Comparison of ENCODE assay signal across 13 cellular contexts in the genomic region with DNA sequence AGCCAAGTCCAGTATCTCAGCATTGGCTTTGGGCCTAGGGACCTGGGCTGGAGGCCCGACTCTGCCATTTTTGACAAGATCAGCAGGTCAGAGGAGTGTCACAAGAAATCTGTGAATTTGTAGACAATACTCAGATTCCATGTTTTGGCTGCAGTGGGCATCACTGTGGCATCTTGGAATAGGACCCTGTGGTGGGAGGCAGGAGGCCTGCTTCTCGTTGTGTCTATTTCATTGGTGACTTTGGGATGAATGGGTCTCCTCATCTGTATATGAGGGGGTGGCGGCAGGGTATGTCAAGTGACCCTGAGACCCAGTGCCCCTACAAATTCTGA. TPM values are rescaled to one million over a fixed set of nuclear protein-coding genes. Genes with fewer than 3 reads are reported as not detected.
A peak's percentile ranks its signal among the peaks of the same experiment; 100 is the strongest.
DNase-seq lines count a peak whose midpoint lies in the region; ATAC-seq and TF ChIP-seq lines count a peak whose summit lies in the region.
"Had no signal": no experiment of that assay in that cellular context is flagged by ENCODE, and none has a peak within 500 bp of the region (broad histone marks: within the 10 kb centered on the region; RNA-seq: fewer than 3 reads in every experiment).

No MANE protein-coding gene starts in this region.

- POLR2A ChIA-PET in AG04450 (lab: Yijun Ruan, JAX): interaction anchor here (1.0 to 2.4 kb wide), 3 partner anchors 161 to 182 kb away, joined by 3 to 12 read pairs (median 9); partner anchors contain the start of gene PPCDC
- POLR2A ChIA-PET in activated CD4-positive, alpha-beta memory T cell treated with anti-CD3 and anti-CD28 coated beads, Interleukin-2, amount 10 ng/mL, durations not matched to agents 7 days and 5 days (lab: Charles Lee): interaction anchor here (1.2 to 2.8 kb wide), 5 partner anchors 34 to 181 kb away, joined by 3 to 47 read pairs (median 18); partner anchors contain the start of gene PPCDC

- TF ChIP-seq CTCF in AG04450 (IDR thresholded peaks at IDR 0.05; ENCODE audit: low read depth, low read length) (no peak), DND-41 (IDR thresholded peaks at IDR 0.05; ENCODE audit: borderline replicate concordance, extremely low read depth, low read length, poor library complexity, severe bottlenecking) (no peak), lower lobe of right lung (IDR thresholded peaks at IDR 0.05) (no peak), lower leg skin (IDR thresholded peaks at IDR 0.05) (no peak)

- H2AFZ ChIP-seq in DND-41 (ENCODE audit: low read depth, low read length): no peak overlapping the region

- no peaks in the 10 kb centered on the region for H3K27me3 Mint-ChIP-seq in activated CD4-positive, alpha-beta memory T cell treated with anti-CD3 and anti-CD28 coated beads, Interleukin-2, amount 10 ng/mL, durations not matched to agents 7 days and 5 days
- H3K27me3 Mint-ChIP-seq in memory B cell: peaks cover 1% of the 10 kb centered on the region

- H3K27ac ChIP-seq in AG04450 (ENCODE audit: low read depth, low read length) (peak overlapping the region; percentile 31), DND-41 (ENCODE audit: low read length) (no peak overlapping the region), lower lobe of right lung (no peak overlapping the region)
- H3K27ac ChIP-seq: prostate gland had no signal

- 28 to 35% methylated on average over 3 of the region's 3 CpGs for WGBS in lower leg skin, 2 donors

- peaks cover 54% of the 10 kb centered on the region for H3K4me1 Mint-ChIP-seq in activated CD4-positive, alpha-beta memory T cell treated with anti-CD3 and anti-CD28 coated beads, Interleukin-2, amount 10 ng/mL, durations not matched to agents 7 days and 5 days
- H3K4me1 Mint-ChIP-seq in memory B cell: peaks cover 41% of the 10 kb centered on the region

- H3K36me3 ChIP-seq in DND-41 (ENCODE audit: insufficient read depth, low read length) (peaks cover 56% of the 10 kb centered on the region), lower lobe of right lung (peaks cover 42% of the 10 kb centered on the region)

- H3K9me3 ChIP-seq in AG04450 (ENCODE audit: control insufficient read depth, insufficient read depth, low read length) (no peaks in the 10 kb centered on the region; the same call in 1 of the 2 replicates), DND-41 (ENCODE audit: insufficient read depth, low read length, severe bottlenecking) (no peaks in the 10 kb centered on the region), lower lobe of right lung (no peaks in the 10 kb centered on the region)
- H3K9me3 ChIP-seq: MG63, prostate gland, stomach had no signal

- peak overlapping the region; percentile 92 for H3K4me3 Mint-ChIP-seq in activated CD4-positive, alpha-beta memory T cell treated with anti-CD3 and anti-CD28 coated beads, Interleukin-2, amount 10 ng/mL, durations not matched to agents 7 days and 5 days
- peak overlapping the region; percentile 33 for H3K4me3 Mint-ChIP-seq in memory B cell

- peaks cover 62% of the 10 kb centered on the region for H3K36me3 Mint-ChIP-seq in activated CD4-positive, alpha-beta memory T cell treated with anti-CD3 and anti-CD28 coated beads, Interleukin-2, amount 10 ng/mL, durations not matched to agents 7 days and 5 days (ENCODE audit: low read depth)
- H3K36me3 Mint-ChIP-seq in memory B cell: peaks cover 11% of the 10 kb centered on the region

- peak overlapping the region; percentile 90 for H3K27ac Mint-ChIP-seq in activated CD4-positive, alpha-beta memory T cell treated with anti-CD3 and anti-CD28 coated beads, Interleukin-2, amount 10 ng/mL, durations not matched to agents 7 days and 5 days
- peak overlapping the region; percentile 4 for H3K27ac Mint-ChIP-seq in memory B cell

- H3K27me3 ChIP-seq in AG04450 (ENCODE audit: control insufficient read depth, insufficient read depth, low read length): peaks cover 6% of the 10 kb centered on the region
- H3K27me3 ChIP-seq in DND-41 (ENCODE audit: insufficient read depth, low read length, poor library complexity): no peaks in the 10 kb centered on the region
- H3K27me3 ChIP-seq in lower lobe of right lung (ENCODE audit: low read depth): no peaks in the 10 kb centered on the region
- H3K27me3 ChIP-seq: brain microvascular endothelial cell, MG63, stomach had no signal

- intact Hi-C loops in lower lobe of right lung (cut with DNase I) (loop anchor here (5.0 kb wide), 1 partner anchor 178 kb away; no protein-coding TSS in a partner anchor), lower leg skin (cut with DNase I; ENCODE audit: low total_unique reads) (loop anchor here (2.0 kb wide), 1 partner anchor 176 kb away; no protein-coding TSS in a partner anchor)

- H3K4me2 ChIP-seq in DND-41 (ENCODE audit: insufficient read depth, low read length): peak overlapping the region; percentile 90; the same call in 1 of the 2 replicates

- ATAC-seq in DND-41 (ENCODE audit: insufficient read depth, low read depth) (no peak), memory B cell (ENCODE audit: low read depth) (no peak), lower lobe of right lung (no peak)

- H3K79me2 ChIP-seq in DND-41 (ENCODE audit: insufficient read depth, low read length): peaks cover 84% of the 10 kb centered on the region

- H3K9me3 Mint-ChIP-seq in activated CD4-positive, alpha-beta memory T cell treated with anti-CD3 and anti-CD28 coated beads, Interleukin-2, amount 10 ng/mL, durations not matched to agents 7 days and 5 days: no peaks in the 10 kb centered on the region
- no peaks in the 10 kb centered on the region for H3K9me3 Mint-ChIP-seq in memory B cell

- H4K20me1 ChIP-seq in DND-41 (ENCODE audit: insufficient read depth, low read length): peaks cover 79% of the 10 kb centered on the region

- TF ChIP-seq POLR2A in lower leg skin (IDR thresholded peaks at IDR 0.05): no peak

- H3K4me1 ChIP-seq in DND-41 (ENCODE audit: insufficient read depth, low read length) (peaks cover 47% of the 10 kb centered on the region), lower lobe of right lung (peaks cover 55% of the 10 kb centered on the region)

- no peak overlapping the region for H3K9ac ChIP-seq in DND-41 (ENCODE audit: low read depth, low read length)

- DNase-seq in AG04450 (ENCODE audit: low read depth, low spot score) (no peak), DND-41 (no peak), memory B cell (ENCODE audit: low spot score in 2 of 2) (no peak), lower lobe of right lung (no peak), activated gamma-delta T cell treated with Interleukin-2 at 50 U/mL for 16 hours (no peak), NCI-H2227 treated with DMSO at 0.1 percent for 48 hours (lab: John Stamatoyannopoulos, UW) (no peak), lower leg skin (ENCODE audit: low spot score in 2 of 2) (no peak)
- DNase-seq in activated CD4-positive, alpha-beta memory T cell treated with anti-CD3 and anti-CD28 coated beads, Interleukin-2, amount 10 ng/mL, durations not matched to agents 7 days and 5 days: no peak

- H3K4me3 ChIP-seq in AG04450 (ENCODE audit: low read depth, low read length) (no peak overlapping the region), DND-41 (ENCODE audit: low read depth in 1 of 2, low read length in 2 of 2) (peak overlapping the region in 1 of 2 experiments; percentile 22; a peak in 1 of 4 replicates), lower lobe of right lung (no peak overlapping the region), lower leg skin (ENCODE audit: low read depth, poor library complexity, severe bottlenecking) (no peak overlapping the region)
- H3K4me3 ChIP-seq: MG63, prostate gland had no signal

- CTCF ChIA-PET in AG04450 (lab: Charles Lee): interaction anchor here (1.2 to 3.0 kb wide), 4 partner anchors 30 to 175 kb away, joined by 3 to 63 read pairs (median 20); no protein-coding TSS in a partner anchor
- CTCF ChIA-PET in activated CD4-positive, alpha-beta memory T cell treated with anti-CD3 and anti-CD28 coated beads, Interleukin-2, amount 10 ng/mL, durations not matched to agents 7 days and 5 days (lab: Charles Lee): interaction anchor here (1.0 to 3.0 kb wide), 13 partner anchors 16 to 248 kb away, joined by 3 to 53 read pairs (median 6); partner anchors contain the start of genes PPCDC and RPP25

RNA-seq across cellular contexts. Expression of gene C15orf39, which starts 3.3 kb away (rescaled TPM):
- 2.1 and 3.3 TPM in 2 replicates for polyA plus RNA-seq in AG04450 (2011; rRNA removed)
- polyA minus RNA-seq in AG04450 (2011; rRNA and poly(A)+ RNA removed): 4.1 and 5.1 TPM in 2 replicates
- 10 to 100 TPM; 65.0 to 69.2 TPM for total RNA-seq in activated CD4-positive, alpha-beta memory T cell treated with anti-CD3 and anti-CD28 coated beads, Interleukin-2, amount 10 ng/mL, durations not matched to agents 7 days and 5 days
- 36.3 TPM for total RNA-seq in lower lobe of right lung
- 10 to 100 TPM; 21.9 to 29.3 (median 26.1) TPM for total RNA-seq in lower leg skin

RNA-seq across cellular contexts. Expression of gene GOLGA6C, which starts 53.1 kb away (rescaled TPM):
- polyA plus RNA-seq in AG04450 (2011; rRNA removed): not detected in 2 replicates
- not detected in 2 replicates for polyA minus RNA-seq in AG04450 (2011; rRNA and poly(A)+ RNA removed)
- not detected for total RNA-seq in activated CD4-positive, alpha-beta memory T cell treated with anti-CD3 and anti-CD28 coated beads, Interleukin-2, amount 10 ng/mL, durations not matched to agents 7 days and 5 days
- total RNA-seq in lower lobe of right lung (not detected), lower leg skin (under 1 TPM in 2 of 4 donors, not detected in 2; 0.69 TPM)
- total RNA-seq: lung microvascular endothelial cell, stomach had no signal
- polyA plus RNA-seq: stomach had no signal
